Comparison of ENCODE assay signal across 25 cellular contexts in genomic region chr3:155377861-155378260, GRCh38.
"Had no signal": no experiment of that assay in that cellular context is flagged by ENCODE, and none has a peak within 500 bp of the region (broad histone marks: within the 10 kb centered on the region; RNA-seq: fewer than 3 reads in every experiment).

No MANE protein-coding gene starts in this region.

- H3K36me3 ChIP-seq: colonic mucosa, esophagus squamous epithelium, gastrocnemius medialis, heart left ventricle, lower lobe of right lung had no signal

- H2AFZ ChIP-seq: hepatocyte had no signal

- DNase-seq: colonic mucosa; cortex of kidney; effector CD8-positive, alpha-beta T cell; effector memory CD8-positive, alpha-beta T cell; endodermal cell; erythroblast; esophagus squamous epithelium; foreskin fibroblast; foreskin melanocyte; gastrocnemius medialis; glutamatergic neuron; heart left ventricle; hypothalamus; immature natural killer cell; islet precursor cell; kidney; left cardiac atrium; left ventricle myocardium superior; lower lobe of right lung; mesenchymal stem cell; mucosa of descending colon; naive B cell had no signal

- H3K79me2 ChIP-seq: hepatocyte had no signal

- H3K27me3 ChIP-seq: colonic mucosa, esophagus squamous epithelium, gastrocnemius medialis, heart left ventricle, hepatocyte had no signal

- H3K27ac ChIP-seq: colonic mucosa, epithelial cell of prostate, esophagus squamous epithelium, gastrocnemius medialis, heart left ventricle, hepatocyte, lower lobe of right lung had no signal

- H3K9me3 ChIP-seq: colonic mucosa, esophagus squamous epithelium, gastrocnemius medialis, heart left ventricle, lower lobe of right lung, mucosa of descending colon had no signal

- H3K4me3 ChIP-seq: colonic mucosa, esophagus squamous epithelium, gastrocnemius medialis, heart left ventricle, hepatocyte, lower lobe of right lung, mucosa of descending colon had no signal

- H3K4me2 ChIP-seq: hepatocyte had no signal

- FAIRE-seq: endometrium, kidney had no signal
